17 cellular contexts compared by ENCODE assay signal in the genomic region with DNA sequence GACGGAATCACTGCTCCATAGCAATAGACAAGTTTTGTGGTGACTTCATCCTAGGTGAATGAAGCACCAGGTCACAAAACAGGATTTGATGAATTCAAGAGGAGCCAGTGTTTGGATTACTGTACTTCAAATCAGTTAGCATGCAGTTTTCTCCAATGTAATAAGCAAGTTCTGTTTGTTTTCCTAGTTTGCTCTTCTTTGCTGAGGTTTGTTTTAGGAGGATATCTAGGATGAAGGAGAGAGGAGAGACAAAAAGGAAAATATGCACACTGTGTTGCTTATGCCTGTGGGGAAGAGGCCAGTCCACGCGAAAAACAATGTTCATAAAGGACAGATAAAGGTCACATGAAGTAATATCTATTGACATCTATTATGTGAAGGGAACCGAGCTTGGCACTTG. TPM values are rescaled to one million over a fixed set of nuclear protein-coding genes. Genes with fewer than 3 reads are reported as not detected.
DNase-seq lines count a peak whose midpoint lies in the region; ATAC-seq, FAIRE-seq and TF ChIP-seq lines count a peak whose summit lies in the region.
"Had no signal": no experiment of that assay in that cellular context is flagged by ENCODE, and none has a peak within 500 bp of the region (broad histone marks: within the 10 kb centered on the region; RNA-seq: fewer than 3 reads in every experiment).

No MANE protein-coding gene starts in this region.

- no peaks in the 10 kb centered on the region for H3K9me3 ChIP-seq in A549
- H3K9me3 ChIP-seq in IMR-90 (ENCODE audit: control insufficient read depth, insufficient read depth, low read length): no peaks in the 10 kb centered on the region
- no peaks in the 10 kb centered on the region for H3K9me3 ChIP-seq in endodermal cell (ENCODE audit: control insufficient read depth, low read length)
- H3K9me3 ChIP-seq in CD8-positive, alpha-beta T cell (ENCODE audit: low read length): no peaks in the 10 kb centered on the region
- H3K9me3 ChIP-seq: BLaER1 treated with 17β-estradiol and CSF1 and Interleukin-3, amounts not matched to agents 10 nM and 100 nM had no signal

- H2BK20ac ChIP-seq in IMR-90 (ENCODE audit: low read depth, low read length): peak overlapping the region; percentile 77

- H2BK15ac ChIP-seq in IMR-90 (ENCODE audit: low read depth, low read length): peak overlapping the region; percentile 64; the same call in 2 of the 3 replicates

- H3K27ac Mint-ChIP-seq in endodermal cell (no peak overlapping the region), progenitor cell of endocrine pancreas (no peak overlapping the region)
- H3K27ac Mint-ChIP-seq in CD8-positive, alpha-beta T cell: no peak overlapping the region

- no peak overlapping the region for H3K9ac ChIP-seq in IMR-90 (ENCODE audit: low read depth, low read length)
- no peak overlapping the region for H3K9ac ChIP-seq in endodermal cell (ENCODE audit: extremely low read depth, low read length, poor library complexity, severe bottlenecking)
- H3K9ac ChIP-seq: BLaER1 treated with 17β-estradiol and CSF1 and Interleukin-3, amounts not matched to agents 10 nM and 100 nM had no signal

- H3K36me3 Mint-ChIP-seq in endodermal cell (ENCODE audit: low read depth): no peaks in the 10 kb centered on the region
- H3K36me3 Mint-ChIP-seq in progenitor cell of endocrine pancreas (ENCODE audit: insufficient read depth): no peaks in the 10 kb centered on the region
- H3K36me3 Mint-ChIP-seq in CD8-positive, alpha-beta T cell: no peaks in the 10 kb centered on the region

- peak overlapping the region; percentile 80 for H4K91ac ChIP-seq in IMR-90 (ENCODE audit: insufficient read depth, low read depth, low read length)

- no peak overlapping the region for H2AK9ac ChIP-seq in IMR-90 (replicated peaks; ENCODE audit: low read depth, low read length, poor library complexity)

- peak overlapping the region; percentile 86 for H2BK120ac ChIP-seq in IMR-90 (ENCODE audit: low read depth, low read length)

- no peaks in the 10 kb centered on the region for H3K4me1 ChIP-seq in A549
- H3K4me1 ChIP-seq in IMR-90 (ENCODE audit: control insufficient read depth, insufficient read depth, low read length): peaks cover 30% of the 10 kb centered on the region
- no peaks in the 10 kb centered on the region for H3K4me1 ChIP-seq in endodermal cell (ENCODE audit: control insufficient read depth, insufficient read depth, low read length)
- peaks cover 7% of the 10 kb centered on the region for H3K4me1 ChIP-seq in CD8-positive, alpha-beta T cell (ENCODE audit: insufficient read depth, low read length)

- H2AFZ ChIP-seq in IMR-90 (replicated peaks; ENCODE audit: low read length, poor library complexity): no peak overlapping the region

- no peak overlapping the region for H3K27ac ChIP-seq in A549
- peak overlapping the region; percentile 61 for H3K27ac ChIP-seq in IMR-90 (ENCODE audit: insufficient read depth, low read length)
- H3K27ac ChIP-seq in endodermal cell (ENCODE audit: low read depth, low read length): no peak overlapping the region
- no peak overlapping the region for H3K27ac ChIP-seq in CD8-positive, alpha-beta T cell (ENCODE audit: low read depth, low read length)
- H3K27ac ChIP-seq: BLaER1 treated with 17β-estradiol and CSF1 and Interleukin-3, amounts not matched to agents 10 nM and 100 nM; HL-60; RWPE1 had no signal

- peak overlapping the region; percentile 79 for H3K18ac ChIP-seq in IMR-90 (ENCODE audit: low read depth, low read length)

- peak overlapping the region; percentile 61; the same call in 1 of the 2 replicates for H4K5ac ChIP-seq in IMR-90 (ENCODE audit: low read depth, low read length)

- POLR2A ChIA-PET in A549 (lab: Yijun Ruan, JAX) (no interaction called here), IMR-90 (lab: Charles Lee; ENCODE audit: unreplicated experiment) (no interaction called here)
- POLR2A ChIA-PET in CD8-positive, alpha-beta T cell (lab: Charles Lee): no interaction called here

- H4K20me1 ChIP-seq in IMR-90 (ENCODE audit: insufficient read depth, low read length): no peaks in the 10 kb centered on the region
- H4K20me1 ChIP-seq: BLaER1 treated with 17β-estradiol and CSF1 and Interleukin-3, amounts not matched to agents 10 nM and 100 nM had no signal

- H3K27me3 Mint-ChIP-seq in endodermal cell (ENCODE audit: insufficient read depth) (peaks cover 1% of the 10 kb centered on the region), progenitor cell of endocrine pancreas (peaks cover 4% of the 10 kb centered on the region)
- no peaks in the 10 kb centered on the region for H3K27me3 Mint-ChIP-seq in CD8-positive, alpha-beta T cell (ENCODE audit: low read depth)

- no peak for TF ChIP-seq CTCF in A549 (IDR thresholded peaks at IDR 0.05)
- TF ChIP-seq CTCF in IMR-90 (conservative IDR thresholded peaks at IDR 0.05; ENCODE audit: low read depth, low read length): no peak
- no peak for TF ChIP-seq CTCF in fibroblast of villous mesenchyme (IDR thresholded peaks at IDR 0.05; ENCODE audit: insufficient read depth, low read depth, low read length)
- no peak for TF ChIP-seq CTCF in endodermal cell (conservative IDR thresholded peaks at IDR 0.05)
- TF ChIP-seq CTCF in progenitor cell of endocrine pancreas (IDR thresholded peaks at IDR 0.05; ENCODE audit: unreplicated experiment): no peak
- TF ChIP-seq CTCF in CD8-positive, alpha-beta T cell (IDR thresholded peaks at IDR 0.05): no peak

- BruUV-seq in IMR-90 (replicated peaks; lab: Mats Ljungman, UMichigan): no TSS peak

- dilution Hi-C loops in IMR-90 (cut with HindIII; ENCODE audit: low sequenced_read_pairs, unreplicated experiment): no loop called here

- peak overlapping the region; percentile 76 for H3K4ac ChIP-seq in IMR-90 (ENCODE audit: low read depth, low read length)

- CTCF ChIA-PET in A549 (lab: Yijun Ruan, JAX) (interaction anchor here (0.6 to 6.1 kb wide), 3 partner anchors 9 to 247 kb away, joined by 3 to 46 read pairs (median 6); partner anchors contain the start of gene KRT37), IMR-90 (lab: Yijun Ruan, JAX) (interaction anchor here (0.8 to 1.0 kb wide), 2 partner anchors 18 to 597 kb away, joined by 3 read pairs; no protein-coding TSS in a partner anchor)
- CTCF ChIA-PET in CD8-positive, alpha-beta T cell (lab: Charles Lee): interaction anchor here (0.6 kb wide), 1 partner anchor 534 kb away, joined by 3 read pairs; no protein-coding TSS in a partner anchor

- TF ChIP-seq RAD21 in A549 (conservative IDR thresholded peaks at IDR 0.05 in 1 of 2, IDR thresholded peaks at IDR 0.05 in 1 of 2): no peak
- no peak for TF ChIP-seq RAD21 in IMR-90 (IDR thresholded peaks at IDR 0.05; ENCODE audit: low read length)

- no peak for ATAC-seq in A549
- ATAC-seq in IMR-90 (ENCODE audit: low read depth): peak; percentile 21
- peak; percentile 51 for ATAC-seq in sciatic nerve
- no peak for ATAC-seq in CD8-positive, alpha-beta T cell

- TF ChIP-seq POLR2A in A549 (IDR thresholded peaks at IDR 0.05; ENCODE audit: low read length): no peak
- no peak for TF ChIP-seq POLR2A in IMR-90 (IDR thresholded peaks at IDR 0.05; ENCODE audit: low read depth, low read length)

- H3K79me1 ChIP-seq in IMR-90 (ENCODE audit: low read depth in 1 of 2, low read length in 2 of 2): no peaks in the 10 kb centered on the region

- H3K4me2 ChIP-seq in A549 (no peak overlapping the region), IMR-90 (ENCODE audit: low read depth, low read length) (no peak overlapping the region)
- H3K4me2 ChIP-seq: BLaER1 treated with 17β-estradiol and CSF1 and Interleukin-3, amounts not matched to agents 10 nM and 100 nM had no signal

- H3K14ac ChIP-seq in IMR-90 (replicated peaks; ENCODE audit: low read depth, low read length): peak overlapping the region; percentile 70; the same call in 1 of the 2 replicates

- WGBS in A549 (ENCODE audit: missing lambda C conversion rate): 62% methylated on average over 4 of the region's 4 CpGs
- WGBS in IMR-90 (ENCODE audit: extremely low coverage in 2 of 2, insufficient read length in 1 of 2), 2 experiments: 80% methylated on average over 1 of the region's 4 CpGs; no CpG with 5 or more reads in 1 of the 2 experiments
- WGBS in endodermal cell (ENCODE audit: insufficient coverage in 1 of 2, insufficient read length in 1 of 2), 2 experiments: 92 to 100% methylated on average over 3 to 4 of the region's 4 CpGs

- peaks cover 24% of the 10 kb centered on the region for H3K9me1 ChIP-seq in IMR-90 (ENCODE audit: insufficient read depth, low read length)

- H3K4me3 Mint-ChIP-seq in endodermal cell: no peak overlapping the region
- no peak overlapping the region for H3K4me3 Mint-ChIP-seq in progenitor cell of endocrine pancreas (ENCODE audit: low read depth)
- H3K4me3 Mint-ChIP-seq in CD8-positive, alpha-beta T cell: no peak overlapping the region

- no peaks in the 10 kb centered on the region for H3K36me3 ChIP-seq in IMR-90 (ENCODE audit: control insufficient read depth, insufficient read depth, low read length)
- no peaks in the 10 kb centered on the region for H3K36me3 ChIP-seq in endodermal cell (ENCODE audit: control insufficient read depth, insufficient read depth, low read length)
- H3K36me3 ChIP-seq in CD8-positive, alpha-beta T cell (ENCODE audit: insufficient read depth, low read length): no peaks in the 10 kb centered on the region
- H3K36me3 ChIP-seq: BLaER1 treated with 17β-estradiol and CSF1 and Interleukin-3, amounts not matched to agents 10 nM and 100 nM had no signal

- peak overlapping the region; percentile 29; the same call in 1 of the 2 replicates for H3K23ac ChIP-seq in IMR-90 (ENCODE audit: low read depth, low read length)

- H3K4me3 ChIP-seq in A549 (no peak overlapping the region), IMR-90 (ENCODE audit: insufficient read depth, low read depth, low read length) (no peak overlapping the region), fibroblast of villous mesenchyme (ENCODE audit: low read depth, low read length) (no peak overlapping the region), endodermal cell (ENCODE audit: low read length) (no peak overlapping the region)
- H3K4me3 ChIP-seq in CD8-positive, alpha-beta T cell (ENCODE audit: low read depth, low read length): no peak overlapping the region
- H3K4me3 ChIP-seq: BLaER1 treated with 17β-estradiol and CSF1 and Interleukin-3, amounts not matched to agents 10 nM and 100 nM had no signal

- peak overlapping the region; percentile 59 for H2AK5ac ChIP-seq in IMR-90 (ENCODE audit: low read depth, low read length)

- in situ Hi-C loops in IMR-90 (cut with MboI; ENCODE audit: low sequenced_read_pairs): no loop called here

- H4K8ac ChIP-seq in IMR-90 (ENCODE audit: low read depth in 2 of 2, low read length in 2 of 2): peak overlapping the region; percentile 21 to 61; a peak in 3 of 4 replicates

- H3K9me3 Mint-ChIP-seq in endodermal cell (no peaks in the 10 kb centered on the region), progenitor cell of endocrine pancreas (ENCODE audit: low read depth) (no peaks in the 10 kb centered on the region)
- H3K9me3 Mint-ChIP-seq in CD8-positive, alpha-beta T cell: no peaks in the 10 kb centered on the region

- no peak for DNase-seq in A549 (ENCODE audit: low read depth in 1 of 2, low spot score in 1 of 2)
- peak; percentile 7 for DNase-seq in IMR-90
- peak; percentile 19 for DNase-seq in fibroblast of villous mesenchyme (ENCODE audit: low read depth)
- DNase-seq in sciatic nerve (ENCODE audit: low spot score): no peak
- DNase-seq in endodermal cell: no peak
- DNase-seq in stimulated activated CD4-positive, alpha-beta T cell treated with anti-CD3 and anti-CD28 coated beads, Interleukin-12 subunit alpha, Interleukin-12 subunit beta, amount 100 ng/mL, for 4 hours: no peak
- no peak for DNase-seq in progenitor cell of endocrine pancreas (ENCODE audit: low spot score, unreplicated experiment)
- DNase-seq in CD8-positive, alpha-beta T cell: no peak
- DNase-seq: DMS153; NCI-H187; NK-92 treated with Interleukin-12 subunit alpha and Interleukin-12 subunit beta, amount 100 ng/mL, for 24 hours had no signal

- intact Hi-C loops in IMR-90 (cut with micrococcal nuclease): no loop called here
- intact Hi-C loops in sciatic nerve (cut with DNase I): no loop called here
- intact Hi-C loops in CD8-positive, alpha-beta T cell (cut with DNase I, micrococcal nuclease): no loop called here

- H3K56ac ChIP-seq in IMR-90 (ENCODE audit: extremely low read depth, insufficient read depth, low read length): no peak overlapping the region

- H3K4me1 Mint-ChIP-seq in endodermal cell: peaks cover 5% of the 10 kb centered on the region
- H3K4me1 Mint-ChIP-seq in progenitor cell of endocrine pancreas (ENCODE audit: low read depth): peaks cover 20% of the 10 kb centered on the region
- H3K4me1 Mint-ChIP-seq in CD8-positive, alpha-beta T cell (ENCODE audit: low read depth): peaks cover 15% of the 10 kb centered on the region

- TF ChIP-seq EP300 in A549 (IDR thresholded peaks at IDR 0.05): no peak

- H2BK5ac ChIP-seq in IMR-90 (ENCODE audit: low read depth, low read length, poor library complexity, severe bottlenecking): peak overlapping the region; percentile 89

- H3K27me3 ChIP-seq in IMR-90 (ENCODE audit: control insufficient read depth, insufficient read depth, low read length): no peaks in the 10 kb centered on the region
- H3K27me3 ChIP-seq in endodermal cell (ENCODE audit: control insufficient read depth, insufficient read depth, low read length, poor library complexity, severe bottlenecking): peaks cover 8% of the 10 kb centered on the region
- no peaks in the 10 kb centered on the region for H3K27me3 ChIP-seq in CD8-positive, alpha-beta T cell (ENCODE audit: insufficient read depth, low read length)
- H3K27me3 ChIP-seq: BLaER1 treated with 17β-estradiol and CSF1 and Interleukin-3, amounts not matched to agents 10 nM and 100 nM had no signal

- FAIRE-seq in A549 (lab: Jason Lieb, UNC): peak; percentile 70
- FAIRE-seq: A204.1, H54 had no signal

RNA-seq across cellular contexts. Expression of gene KRT37, which starts 9.0 kb away (rescaled TPM):
- polyA plus RNA-seq in A549 (2011; rRNA removed) (not detected in 2 replicates), A549 (2017; fragmentation: RNase III; extraction: RNeasy Plus Mini Kit Qiagen cat#74134 plus additional on column Dnase treatment) (not detected in 3 replicates), IMR-90 (2012; rRNA removed) (not detected in 2 replicates)
- polyA plus RNA-seq in A549 (2012; cell fraction: cytosol; rRNA removed): not detected in 2 replicates
- not detected in 2 replicates for polyA plus RNA-seq in A549 (2012; cell fraction: nucleus; rRNA removed)
- polyA minus RNA-seq in A549 (2011; rRNA and poly(A)+ RNA removed): not detected in 2 replicates
- total RNA-seq in IMR-90 (2012; rRNA removed) (not detected in 2 replicates), fibroblast of villous mesenchyme (not detected in 2 replicates), sciatic nerve (not detected), endodermal cell (not detected), progenitor cell of endocrine pancreas (not detected in 2 replicates)
- polyA plus RNA-seq in IMR-90 (2012; cell fraction: cytosol; rRNA removed): not detected in 2 replicates
- not detected in 2 replicates for polyA plus RNA-seq in IMR-90 (2012; cell fraction: nucleus; rRNA removed; ENCODE audit: low replicate concordance)
- not detected for polyA plus RNA-seq in endodermal cell (2013, experiment 1 of 2)
- polyA plus RNA-seq in endodermal cell (2013, experiment 2 of 2): not detected
- total RNA-seq in CD8-positive, alpha-beta T cell: not detected
- total RNA-seq: OCI-LY7 had no signal

RNA-seq across cellular contexts. Expression of gene KRT31, which starts 18.0 kb away (rescaled TPM):
- not detected in 2 replicates for polyA plus RNA-seq in A549 (2011; rRNA removed)
- not detected in 2 replicates for polyA plus RNA-seq in A549 (2012; cell fraction: cytosol; rRNA removed)
- polyA plus RNA-seq in A549 (2012; cell fraction: nucleus; rRNA removed): not detected in 2 replicates
- polyA plus RNA-seq in A549 (2017; fragmentation: RNase III; extraction: RNeasy Plus Mini Kit Qiagen cat#74134 plus additional on column Dnase treatment): not detected in 3 replicates
- not detected in 2 replicates for polyA minus RNA-seq in A549 (2011; rRNA and poly(A)+ RNA removed)
- not detected in 2 replicates for total RNA-seq in IMR-90 (2012; rRNA removed)
- 0.05 TPM in 1 of 2 replicates, not detected in the other for polyA plus RNA-seq in IMR-90 (2012; rRNA removed)
- not detected in 2 replicates for polyA plus RNA-seq in IMR-90 (2012; cell fraction: cytosol; rRNA removed)
- polyA plus RNA-seq in IMR-90 (2012; cell fraction: nucleus; rRNA removed; ENCODE audit: low replicate concordance): 0.07 and 0.08 TPM in 2 replicates
- not detected in 2 replicates for total RNA-seq in fibroblast of villous mesenchyme
- total RNA-seq in sciatic nerve: not detected
- total RNA-seq in endodermal cell: not detected
- not detected for polyA plus RNA-seq in endodermal cell (2013, experiment 1 of 2)
- polyA plus RNA-seq in endodermal cell (2013, experiment 2 of 2): not detected
- not detected in 2 replicates for total RNA-seq in progenitor cell of endocrine pancreas
- total RNA-seq in CD8-positive, alpha-beta T cell: not detected
- total RNA-seq: OCI-LY7 had no signal

RNA-seq across cellular contexts. Expression of gene KRT38, which starts 25.4 kb away (rescaled TPM):
- not detected in 2 replicates for polyA plus RNA-seq in A549 (2011; rRNA removed)
- polyA plus RNA-seq in A549 (2012; cell fraction: cytosol; rRNA removed): not detected in 2 replicates
- not detected in 2 replicates for polyA plus RNA-seq in A549 (2012; cell fraction: nucleus; rRNA removed)
- not detected in 3 replicates for polyA plus RNA-seq in A549 (2017; fragmentation: RNase III; extraction: RNeasy Plus Mini Kit Qiagen cat#74134 plus additional on column Dnase treatment)
- polyA minus RNA-seq in A549 (2011; rRNA and poly(A)+ RNA removed): not detected in 2 replicates
- not detected in 2 replicates for total RNA-seq in IMR-90 (2012; rRNA removed)
- polyA plus RNA-seq in IMR-90 (2012; rRNA removed): 0.04 and 0.09 TPM in 2 replicates
- polyA plus RNA-seq in IMR-90 (2012; cell fraction: cytosol; rRNA removed): 0.04 and 0.09 TPM in 2 replicates
- 0.02 and 0.03 TPM in 2 replicates for polyA plus RNA-seq in IMR-90 (2012; cell fraction: nucleus; rRNA removed; ENCODE audit: low replicate concordance)
- under 0.01 TPM in 1 of 2 replicates, not detected in the other for total RNA-seq in fibroblast of villous mesenchyme
- total RNA-seq in sciatic nerve: not detected
- total RNA-seq in endodermal cell: not detected
- not detected for polyA plus RNA-seq in endodermal cell (2013, experiment 1 of 2)
- polyA plus RNA-seq in endodermal cell (2013, experiment 2 of 2): not detected
- total RNA-seq in progenitor cell of endocrine pancreas: not detected in 2 replicates
- total RNA-seq in CD8-positive, alpha-beta T cell: not detected
- total RNA-seq: OCI-LY7 had no signal

RNA-seq across cellular contexts. Expression of gene KRT34, which starts 33.3 kb away (rescaled TPM):
- polyA plus RNA-seq in A549 (2011; rRNA removed) (0.09 TPM in 2 replicates), A549 (2017; fragmentation: RNase III; extraction: RNeasy Plus Mini Kit Qiagen cat#74134 plus additional on column Dnase treatment) (0.17 to 0.33 TPM (median 0.23 TPM) in 3 replicates), IMR-90 (2012; rRNA removed) (3.4 and 4.2 TPM in 2 replicates)
- polyA plus RNA-seq in A549 (2012; cell fraction: cytosol; rRNA removed): 0.32 and 0.40 TPM in 2 replicates
- polyA plus RNA-seq in A549 (2012; cell fraction: nucleus; rRNA removed): 0.53 and 1.1 TPM in 2 replicates
- not detected in 2 replicates for polyA minus RNA-seq in A549 (2011; rRNA and poly(A)+ RNA removed)
- total RNA-seq in IMR-90 (2012; rRNA removed) (3.6 and 3.9 TPM in 2 replicates), fibroblast of villous mesenchyme (26.7 and 28.9 TPM in 2 replicates), sciatic nerve (not detected), endodermal cell (not detected), progenitor cell of endocrine pancreas (not detected in 2 replicates)
- polyA plus RNA-seq in IMR-90 (2012; cell fraction: cytosol; rRNA removed): 1.6 and 2.5 TPM in 2 replicates
- polyA plus RNA-seq in IMR-90 (2012; cell fraction: nucleus; rRNA removed; ENCODE audit: low replicate concordance): 1.4 and 3.1 TPM in 2 replicates
- not detected for polyA plus RNA-seq in endodermal cell (2013, experiment 1 of 2)
- not detected for polyA plus RNA-seq in endodermal cell (2013, experiment 2 of 2)
- total RNA-seq in CD8-positive, alpha-beta T cell: not detected
- total RNA-seq: OCI-LY7 had no signal

RNA-seq across cellular contexts. Expression of gene KRT33B, which starts 45.8 kb away (rescaled TPM):
- polyA plus RNA-seq in A549 (2011; rRNA removed) (not detected in 2 replicates), A549 (2017; fragmentation: RNase III; extraction: RNeasy Plus Mini Kit Qiagen cat#74134 plus additional on column Dnase treatment) (0.05 to 0.08 TPM in 2 of 3 replicates, not detected in the other), IMR-90 (2012; rRNA removed) (0.14 and 0.22 TPM in 2 replicates)
- 0.05 and 0.06 TPM in 2 replicates for polyA plus RNA-seq in A549 (2012; cell fraction: cytosol; rRNA removed)
- polyA plus RNA-seq in A549 (2012; cell fraction: nucleus; rRNA removed): 0.17 TPM in 1 of 2 replicates, not detected in the other
- polyA minus RNA-seq in A549 (2011; rRNA and poly(A)+ RNA removed): not detected in 2 replicates
- total RNA-seq in IMR-90 (2012; rRNA removed) (0.18 and 0.28 TPM in 2 replicates), fibroblast of villous mesenchyme (under 0.01 and 0.32 TPM in 2 replicates), sciatic nerve (not detected), endodermal cell (not detected), progenitor cell of endocrine pancreas (not detected in 2 replicates)
- 0.19 and 0.22 TPM in 2 replicates for polyA plus RNA-seq in IMR-90 (2012; cell fraction: cytosol; rRNA removed)
- polyA plus RNA-seq in IMR-90 (2012; cell fraction: nucleus; rRNA removed; ENCODE audit: low replicate concordance): 0.25 TPM in 1 of 2 replicates, not detected in the other
- not detected for polyA plus RNA-seq in endodermal cell (2013, experiment 1 of 2)
- polyA plus RNA-seq in endodermal cell (2013, experiment 2 of 2): not detected
- not detected for total RNA-seq in CD8-positive, alpha-beta T cell
- total RNA-seq: OCI-LY7 had no signal

Comparison
In these comparisons a context has a peak if more than half of its experiments do, and no peak if none do; other contexts are left out.
1. ATAC-seq: peak in IMR-90 (single experiment) and sciatic nerve (single experiment); none in A549 (0 of 2) and CD8-positive, alpha-beta T cell (single experiment).
2. DNase-seq: peak in IMR-90 (single experiment) and fibroblast of villous mesenchyme (single experiment); none in A549 (0 of 2), sciatic nerve (single experiment), endodermal cell (single experiment), stimulated activated CD4-positive, alpha-beta T cell treated with anti-CD3 and anti-CD28 coated beads, Interleukin-12 subunit alpha, Interleukin-12 subunit beta, amount 100 ng/mL, for 4 hours (single experiment), progenitor cell of endocrine pancreas (single experiment) and CD8-positive, alpha-beta T cell (0 of 7).